23 cellular contexts compared by ENCODE assay signal in genomic region chr20:3436864-3437574, GRCh38. TPM values are rescaled to one million over a fixed set of nuclear protein-coding genes. Genes with fewer than 3 reads are reported as not detected.
DNase-seq lines count a peak whose midpoint lies in the region; ATAC-seq, FAIRE-seq and TF ChIP-seq lines count a peak whose summit lies in the region.
"Had no signal": no experiment of that assay in that cellular context is flagged by ENCODE, and none has a peak within 500 bp of the region (broad histone marks: within the 10 kb centered on the region; RNA-seq: fewer than 3 reads in every experiment).

No MANE protein-coding gene starts in this region.

- ATAC-seq in left colon = peak; percentile 95
- ATAC-seq in GM21367 (IDR thresholded peaks at IDR 0.05; ENCODE audit: unreplicated experiment) = no peak

- H3K4me1 ChIP-seq in small intestine (ENCODE audit: control insufficient read depth in 2 of 2, insufficient read depth in 1 of 2, low read depth in 1 of 2, low read length in 1 of 2) = no peaks in the 10 kb centered on the region
- H3K4me1 ChIP-seq: BLaER1 had no signal

- whole genome bisulfite sequencing in small intestine, 3 donors = 50 to 67% (median 53%) methylated on average over 2 of the region's 2 CpGs

- H3K27me3 ChIP-seq in small intestine (ENCODE audit: control insufficient read depth in 2 of 2, insufficient read depth in 2 of 2, low read length in 2 of 2) = no peaks in the 10 kb centered on the region
- H3K27me3 ChIP-seq: BLaER1 had no signal

- no peak overlapping the region for H3K27ac ChIP-seq in small intestine (ENCODE audit: low read depth in 1 of 2, low read length in 1 of 2)
- H3K27ac ChIP-seq: BLaER1, KMS-11 had no signal

- H3K9me3 ChIP-seq in small intestine (ENCODE audit: control insufficient read depth, low read depth) = no peaks in the 10 kb centered on the region
- H3K9me3 ChIP-seq: SK-N-SH had no signal

- POLR2A ChIA-PET in HEK293T (lab: Yijun Ruan, JAX) = no interaction called here

- CTCF ChIA-PET in HEK293T (lab: Yijun Ruan, JAX) = no interaction called here

- no peak overlapping the region for H3K4me3 ChIP-seq in small intestine (ENCODE audit: low read depth in 1 of 2, low read length in 2 of 2)
- H3K4me3 ChIP-seq: BLaER1 had no signal

- peak; percentile 96 for FAIRE-seq in small intestine (lab: Jason Lieb, UNC)
- FAIRE-seq: A204.1, D721Med, GM19239, HTR-8/SVneo, RCC 7860 had no signal

- DNase-seq in HEK293T (ENCODE audit: extremely low spot score) (peak; percentile 39), SW480 (ENCODE audit: low spot score) (peak; percentile 52), left colon (no peak), small intestine (peak; percentile 90), cerebellar nuclear complex (lab: John Stamatoyannopoulos, UW) (no peak), occipital lobe (lab: John Stamatoyannopoulos, UW) (no peak)
- DNase-seq: CD4-positive, CD25-positive, alpha-beta regulatory T cell; IMR-90; NCI-H1092 treated with DMSO at 0.1 percent for 48 hours; NCI-H1436; NCI-H187; NCI-H2171 treated with DMSO at 0.1 percent for 48 hours; NCI-H524; NCI-H774; SK-N-SH had no signal

- intact Hi-C loops in left colon (cut with DNase I, micrococcal nuclease) = no loop called here

- H3K36me3 ChIP-seq in small intestine (ENCODE audit: control insufficient read depth in 2 of 2, insufficient read depth in 2 of 2, low read length in 2 of 2) = no peaks in the 10 kb centered on the region
- H3K36me3 ChIP-seq: BLaER1 had no signal

TF ChIP-seq in HEK293T, 16 proteins besides CTCF, POLR2A, EP300 and RAD21:
- TF ChIP-seq L3MBTL2 (conservative IDR thresholded peaks at IDR 0.05) (no peak), NFRKB (IDR thresholded peaks at IDR 0.05) (no peak), CTBP1 (IDR thresholded peaks at IDR 0.05; ENCODE audit: borderline replicate concordance) (peak; percentile 69; the same call in 1 of the 2 replicates), LEF1 (IDR thresholded peaks at IDR 0.05; ENCODE audit: borderline replicate concordance) (no peak)
- TF ChIP-seq, protein P1, sequence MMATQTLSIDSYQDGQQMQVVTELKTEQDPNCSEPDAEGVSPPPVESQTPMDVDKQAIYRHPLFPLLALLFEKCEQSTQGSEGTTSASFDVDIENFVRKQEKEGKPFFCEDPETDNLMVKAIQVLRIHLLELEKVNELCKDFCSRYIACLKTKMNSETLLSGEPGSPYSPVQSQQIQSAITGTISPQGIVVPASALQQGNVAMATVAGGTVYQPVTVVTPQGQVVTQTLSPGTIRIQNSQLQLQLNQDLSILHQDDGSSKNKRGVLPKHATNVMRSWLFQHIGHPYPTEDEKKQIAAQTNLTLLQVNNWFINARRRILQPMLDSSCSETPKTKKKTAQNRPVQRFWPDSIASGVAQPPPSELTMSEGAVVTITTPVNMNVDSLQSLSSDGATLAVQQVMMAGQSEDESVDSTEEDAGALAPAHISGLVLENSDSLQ (IDR thresholded peaks at IDR 0.05) = peak; percentile 94

RNA-seq across cellular contexts. Expression of gene DNAAF9, which starts 29.6 kb away (rescaled TPM):
- total RNA-seq in left colon = 1 to 10 TPM; 1.6 to 5.1 TPM
- 1 to 10 TPM; 1.4 to 5.1 (median 2.0) TPM for polyA plus RNA-seq in small intestine
- total RNA-seq in occipital lobe = 36.0 TPM

RNA-seq across cellular contexts. Expression of gene ATRN, which starts 33.8 kb away (rescaled TPM):
- total RNA-seq in left colon = 10 to 100 TPM; 22.6 to 23.1 TPM
- 10 to 100 TPM; 11.4 to 24.8 (median 13.8) TPM for polyA plus RNA-seq in small intestine
- 63.8 TPM for total RNA-seq in occipital lobe

Comparison
In these comparisons a context has a peak if more than half of its experiments do, and no peak if none do; other contexts are left out.
1. DNase-seq: peak in HEK293T (single experiment), SW480 (single experiment) and small intestine (single experiment); none in left colon (0 of 2), cerebellar nuclear complex (0 of 2) and occipital lobe (single experiment).